1 cellular context compared by ENCODE assay signal in the genomic region with DNA sequence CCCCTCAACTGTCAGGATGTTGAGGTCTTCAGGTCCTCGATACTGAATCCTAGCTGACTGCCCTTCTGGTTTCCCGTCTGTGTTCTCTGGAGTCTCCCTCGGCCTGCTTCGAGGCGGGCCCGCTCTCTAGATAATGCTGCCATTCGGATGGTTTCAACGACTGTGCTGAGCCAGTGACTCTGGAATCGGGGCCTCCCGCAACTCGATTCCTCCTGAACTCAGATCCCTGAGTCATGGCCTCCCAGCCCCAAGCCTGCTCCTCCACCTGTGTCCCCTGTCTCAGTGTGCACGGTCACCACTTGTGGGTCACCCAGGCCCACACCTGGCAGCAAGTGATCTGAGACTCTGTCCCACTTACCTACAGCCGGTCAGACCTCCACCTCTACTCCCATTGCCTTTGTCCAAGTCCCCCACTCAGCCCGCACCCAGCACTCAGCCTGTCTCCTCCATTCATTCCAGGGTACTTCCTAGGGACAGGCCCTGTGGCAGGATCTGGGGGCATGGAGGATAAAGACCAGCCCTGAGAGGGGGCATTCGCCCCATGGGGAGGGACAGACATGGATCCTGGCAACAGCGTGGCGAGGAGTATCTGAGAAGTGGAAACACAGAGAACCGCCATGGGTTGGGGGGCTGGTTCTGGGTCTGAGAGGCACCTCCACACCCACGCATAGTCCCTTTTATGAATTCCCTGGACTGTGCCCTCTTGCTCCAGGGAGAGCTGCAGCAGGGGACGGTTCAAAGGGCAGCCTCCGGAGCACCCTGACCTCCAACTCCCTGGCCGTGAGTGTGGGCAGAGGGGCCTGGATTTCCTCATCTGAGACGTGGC.
TF ChIP-seq lines count a peak whose summit lies in the region.

No MANE protein-coding gene starts in this region.

TF ChIP-seq in liver, 16 proteins besides CTCF, POLR2A, EP300 and RAD21:
- TF ChIP-seq, protein P1, sequence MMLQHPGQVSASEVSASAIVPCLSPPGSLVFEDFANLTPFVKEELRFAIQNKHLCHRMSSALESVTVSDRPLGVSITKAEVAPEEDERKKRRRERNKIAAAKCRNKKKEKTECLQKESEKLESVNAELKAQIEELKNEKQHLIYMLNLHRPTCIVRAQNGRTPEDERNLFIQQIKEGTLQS (IDR thresholded peaks at IDR 0.05): peak; percentile 76
- peak; percentile 98 to 99 for TF ChIP-seq EGR1 (IDR thresholded peaks at IDR 0.05; ENCODE audit: low read depth in 2 of 2)
- no peak for TF ChIP-seq FOXA1 (IDR thresholded peaks at IDR 0.05)
- TF ChIP-seq, protein P2, sequence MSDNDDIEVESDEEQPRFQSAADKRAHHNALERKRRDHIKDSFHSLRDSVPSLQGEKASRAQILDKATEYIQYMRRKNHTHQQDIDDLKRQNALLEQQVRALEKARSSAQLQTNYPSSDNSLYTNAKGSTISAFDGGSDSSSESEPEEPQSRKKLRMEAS (IDR thresholded peaks at IDR 0.05): peak; percentile 94
- peak; percentile 99 for TF ChIP-seq HNF4G (IDR thresholded peaks at IDR 0.05)
- TF ChIP-seq, protein P3, sequence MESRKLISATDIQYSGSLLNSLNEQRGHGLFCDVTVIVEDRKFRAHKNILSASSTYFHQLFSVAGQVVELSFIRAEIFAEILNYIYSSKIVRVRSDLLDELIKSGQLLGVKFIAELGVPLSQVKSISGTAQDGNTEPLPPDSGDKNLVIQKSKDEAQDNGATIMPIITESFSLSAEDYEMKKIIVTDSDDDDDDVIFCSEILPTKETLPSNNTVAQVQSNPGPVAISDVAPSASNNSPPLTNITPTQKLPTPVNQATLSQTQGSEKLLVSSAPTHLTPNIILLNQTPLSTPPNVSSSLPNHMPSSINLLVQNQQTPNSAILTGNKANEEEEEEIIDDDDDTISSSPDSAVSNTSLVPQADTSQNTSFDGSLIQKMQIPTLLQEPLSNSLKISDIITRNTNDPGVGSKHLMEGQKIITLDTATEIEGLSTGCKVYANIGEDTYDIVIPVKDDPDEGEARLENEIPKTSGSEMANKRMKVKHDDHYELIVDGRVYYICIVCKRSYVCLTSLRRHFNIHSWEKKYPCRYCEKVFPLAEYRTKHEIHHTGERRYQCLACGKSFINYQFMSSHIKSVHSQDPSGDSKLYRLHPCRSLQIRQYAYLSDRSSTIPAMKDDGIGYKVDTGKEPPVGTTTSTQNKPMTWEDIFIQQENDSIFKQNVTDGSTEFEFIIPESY (IDR thresholded peaks at IDR 0.05): peak; percentile 68
- TF ChIP-seq SP1 (IDR thresholded peaks at IDR 0.05): peak; percentile 97
- peak; percentile 99 to 100 for TF ChIP-seq HNF4A (conservative IDR thresholded peaks at IDR 0.05)
- TF ChIP-seq JUND (IDR thresholded peaks at IDR 0.05): peak in 1 of 2 donors; percentile 81
- TF ChIP-seq FOXA2 (IDR thresholded peaks at IDR 0.05): peak; percentile 39
- peak in 1 of 2 donors; percentile 55 for TF ChIP-seq GABPA (IDR thresholded peaks at IDR 0.05 in 1 of 2, conservative IDR thresholded peaks at IDR 0.05 in 1 of 2)
- peak; percentile 95 to 96 for TF ChIP-seq RXRA (IDR thresholded peaks at IDR 0.05)
- no peak for TF ChIP-seq TAF1 (conservative IDR thresholded peaks at IDR 0.05)
- peak; percentile 78 for TF ChIP-seq YY1 (IDR thresholded peaks at IDR 0.05)
- peak; percentile 94 for TF ChIP-seq NR2F2 (IDR thresholded peaks at IDR 0.05)
- TF ChIP-seq, protein P4, sequence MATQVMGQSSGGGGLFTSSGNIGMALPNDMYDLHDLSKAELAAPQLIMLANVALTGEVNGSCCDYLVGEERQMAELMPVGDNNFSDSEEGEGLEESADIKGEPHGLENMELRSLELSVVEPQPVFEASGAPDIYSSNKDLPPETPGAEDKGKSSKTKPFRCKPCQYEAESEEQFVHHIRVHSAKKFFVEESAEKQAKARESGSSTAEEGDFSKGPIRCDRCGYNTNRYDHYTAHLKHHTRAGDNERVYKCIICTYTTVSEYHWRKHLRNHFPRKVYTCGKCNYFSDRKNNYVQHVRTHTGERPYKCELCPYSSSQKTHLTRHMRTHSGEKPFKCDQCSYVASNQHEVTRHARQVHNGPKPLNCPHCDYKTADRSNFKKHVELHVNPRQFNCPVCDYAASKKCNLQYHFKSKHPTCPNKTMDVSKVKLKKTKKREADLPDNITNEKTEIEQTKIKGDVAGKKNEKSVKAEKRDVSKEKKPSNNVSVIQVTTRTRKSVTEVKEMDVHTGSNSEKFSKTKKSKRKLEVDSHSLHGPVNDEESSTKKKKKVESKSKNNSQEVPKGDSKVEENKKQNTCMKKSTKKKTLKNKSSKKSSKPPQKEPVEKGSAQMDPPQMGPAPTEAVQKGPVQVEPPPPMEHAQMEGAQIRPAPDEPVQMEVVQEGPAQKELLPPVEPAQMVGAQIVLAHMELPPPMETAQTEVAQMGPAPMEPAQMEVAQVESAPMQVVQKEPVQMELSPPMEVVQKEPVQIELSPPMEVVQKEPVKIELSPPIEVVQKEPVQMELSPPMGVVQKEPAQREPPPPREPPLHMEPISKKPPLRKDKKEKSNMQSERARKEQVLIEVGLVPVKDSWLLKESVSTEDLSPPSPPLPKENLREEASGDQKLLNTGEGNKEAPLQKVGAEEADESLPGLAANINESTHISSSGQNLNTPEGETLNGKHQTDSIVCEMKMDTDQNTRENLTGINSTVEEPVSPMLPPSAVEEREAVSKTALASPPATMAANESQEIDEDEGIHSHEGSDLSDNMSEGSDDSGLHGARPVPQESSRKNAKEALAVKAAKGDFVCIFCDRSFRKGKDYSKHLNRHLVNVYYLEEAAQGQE (IDR thresholded peaks at IDR 0.05): peak; percentile 30
